ENCODE assay signal across 7 cellular contexts in the genomic region with DNA sequence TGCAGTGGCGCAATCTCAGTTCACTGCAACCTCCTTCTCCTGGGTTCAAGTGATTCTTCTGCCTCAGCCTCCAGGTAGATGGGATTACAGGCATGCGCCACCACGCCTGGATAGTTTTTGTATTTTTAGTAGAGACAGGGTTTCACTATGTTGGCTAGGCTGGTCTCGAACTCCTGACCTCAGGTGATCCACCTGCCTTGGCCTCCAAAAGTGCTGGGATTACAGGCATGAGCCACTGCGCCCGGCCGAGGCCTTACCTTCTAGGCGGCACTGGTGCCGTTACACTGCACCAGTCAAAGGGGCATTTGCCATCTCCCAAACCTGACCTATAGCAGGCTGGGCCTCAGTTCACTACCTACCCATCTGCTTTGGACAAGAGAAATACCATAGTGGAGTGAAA. TPM values are rescaled to one million over a fixed set of nuclear protein-coding genes. Genes with fewer than 3 reads are reported as not detected.
A peak's percentile ranks its signal among the peaks of the same experiment; 100 is the strongest.
DNase-seq lines count a peak whose midpoint lies in the region; ATAC-seq and TF ChIP-seq lines count a peak whose summit lies in the region.
"Not testable (repeated sequence)": the region's sequence is repeated elsewhere in the genome, so short reads cannot be mapped to it uniquely, and the experiment has no call there.

No MANE protein-coding gene starts in this region.

- not testable (repeated sequence) for H3K9me2 ChIP-seq in hepatocyte (replicated peaks; ENCODE audit: insufficient read depth)

- DNase-seq in CD4-positive, alpha-beta memory T cell; body of pancreas; epithelial cell of prostate (ENCODE audit: low read depth, low spot score); hepatocyte (ENCODE audit: low spot score); prostate gland (ENCODE audit: low spot score); tibial nerve (ENCODE audit: low spot score in 2 of 2): not testable (repeated sequence)
- DNase-seq in Peyer's patch = peak in 1 of 3 donors; percentile 38

- not testable (repeated sequence) for H3K27ac ChIP-seq in CD4-positive, alpha-beta memory T cell (ENCODE audit: low read depth, low read length)
- H3K27ac ChIP-seq in Peyer's patch (peak overlapping the region in 3 of 4 donors; percentile 44 to 84 (median 75)), body of pancreas (peak overlapping the region; percentile 35 to 80 (median 71)), epithelial cell of prostate (peak overlapping the region; percentile 35), hepatocyte (peak overlapping the region; percentile 77), prostate gland (peak overlapping the region; percentile 41 to 61), tibial nerve (peak overlapping the region; percentile 40 to 99 (median 58))

- WGBS in body of pancreas, 2 donors = 96 to 97% methylated on average over 3 to 7 of the region's 9 CpGs
- 95% methylated on average over 9 of the region's 9 CpGs for WGBS in hepatocyte (ENCODE audit: low lambda C conversion rate, missing lambda C conversion rate)
- WGBS in prostate gland = 90% methylated on average over 9 of the region's 9 CpGs
- 93 to 100% methylated on average over 9 of the region's 9 CpGs for WGBS in tibial nerve, 2 donors

- not testable (repeated sequence) for H3K36me3 ChIP-seq in CD4-positive, alpha-beta memory T cell (ENCODE audit: insufficient read depth, low read length); Peyer's patch; body of pancreas (replicated peaks in 1 of 2; ENCODE audit: insufficient read depth in 1 of 2, low read depth in 2 of 2); hepatocyte (replicated peaks; ENCODE audit: insufficient read depth, low read depth); prostate gland; tibial nerve

- peaks cover 39% of the 10 kb centered on the region for H3K4me1 ChIP-seq in CD4-positive, alpha-beta memory T cell (ENCODE audit: insufficient read depth, low read length)
- peaks cover 0 to 31% (median 5%) of the 10 kb centered on the region in 4 donors for H3K4me1 ChIP-seq in Peyer's patch
- peaks cover 53% of the 10 kb centered on the region for H3K4me1 ChIP-seq in body of pancreas
- peaks cover 50% of the 10 kb centered on the region for H3K4me1 ChIP-seq in hepatocyte (ENCODE audit: insufficient read depth)
- H3K4me1 ChIP-seq in prostate gland (replicated peaks) = not testable (repeated sequence)
- H3K4me1 ChIP-seq in tibial nerve = peaks cover 0 to 45% (median 9%) of the 10 kb centered on the region in 4 donors

- not testable (repeated sequence) for H3K27me3 ChIP-seq in CD4-positive, alpha-beta memory T cell (ENCODE audit: insufficient read depth, low read length); Peyer's patch; body of pancreas; hepatocyte; prostate gland (replicated peaks; ENCODE audit: insufficient read depth); tibial nerve

- H3K4me3 ChIP-seq in CD4-positive, alpha-beta memory T cell (ENCODE audit: low read length in 2 of 2); Peyer's patch; body of pancreas; hepatocyte; prostate gland; tibial nerve: not testable (repeated sequence)

- not testable (repeated sequence) for TF ChIP-seq EP300 in tibial nerve (IDR thresholded peaks at IDR 0.05)

- ATAC-seq in body of pancreas = not testable (repeated sequence)

- H3K4me1 Mint-ChIP-seq in CD4-positive, alpha-beta memory T cell = peaks cover 24 to 58% (median 40%) of the 10 kb centered on the region in 4 donors

- not testable (repeated sequence) for H2AFZ ChIP-seq in hepatocyte

- not testable (repeated sequence) for H4K20me1 ChIP-seq in hepatocyte (ENCODE audit: insufficient read depth, poor library complexity, severe bottlenecking)

- not testable (repeated sequence) for H3K9me3 Mint-ChIP-seq in CD4-positive, alpha-beta memory T cell

- TF ChIP-seq CTCF in Peyer's patch (IDR thresholded peaks at IDR 0.05); body of pancreas (IDR thresholded peaks at IDR 0.05); hepatocyte (IDR thresholded peaks at IDR 0.05; ENCODE audit: poor library complexity); prostate gland (IDR thresholded peaks at IDR 0.05); tibial nerve (IDR thresholded peaks at IDR 0.05): not testable (repeated sequence)

- not testable (repeated sequence) for TF ChIP-seq POLR2A in Peyer's patch (IDR thresholded peaks at IDR 0.05); body of pancreas (IDR thresholded peaks at IDR 0.05); prostate gland (IDR thresholded peaks at IDR 0.05); tibial nerve (IDR thresholded peaks at IDR 0.05)

- not testable (repeated sequence) for H3K4me2 ChIP-seq in hepatocyte

- H3K27me3 Mint-ChIP-seq in CD4-positive, alpha-beta memory T cell = not testable (repeated sequence)

- not testable (repeated sequence) for H3K9me3 ChIP-seq in CD4-positive, alpha-beta memory T cell (ENCODE audit: control insufficient read depth in 1 of 2, low read length in 2 of 2); Peyer's patch; body of pancreas; hepatocyte (ENCODE audit: low read depth); prostate gland; tibial nerve

- POLR2A ChIA-PET in CD4-positive, alpha-beta memory T cell (lab: Charles Lee; ENCODE audit: partially characterized antibody) = interaction anchor here (1.2 to 20.8 kb wide), 4 partner anchors 8 to 57 kb away, joined by 7 to 1740 read pairs (median 22); no protein-coding TSS in a partner anchor

- intact Hi-C loops in CD4-positive, alpha-beta memory T cell (cut with micrococcal nuclease); body of pancreas (cut with DNase I); prostate gland (cut with DNase I): not testable (repeated sequence)

- H3K36me3 Mint-ChIP-seq in CD4-positive, alpha-beta memory T cell = not testable (repeated sequence)

- H3K79me2 ChIP-seq in hepatocyte = not testable (repeated sequence)

- H3K4me3 Mint-ChIP-seq in CD4-positive, alpha-beta memory T cell = not testable (repeated sequence)

- H3K27ac Mint-ChIP-seq in CD4-positive, alpha-beta memory T cell = peak overlapping the region in 4 of 7 donors; percentile 21 to 83 (median 37)

- CTCF ChIA-PET in CD4-positive, alpha-beta memory T cell (lab: Charles Lee; ENCODE audit: partially characterized antibody) = interaction anchor here (1.0 to 2.1 kb wide), 4 partner anchors 10 to 29 kb away, joined by 3 to 6 read pairs (median 4); no protein-coding TSS in a partner anchor

RNA-seq across cellular contexts. Expression of a gene that starts 57.3 kb away (rescaled TPM):
- total RNA-seq in CD4-positive, alpha-beta memory T cell = 10 to 100 TPM; 56.1 to 61.3 TPM
- 10 to 100 TPM; 53.4 to 61.9 TPM for polyA plus RNA-seq in CD4-positive, alpha-beta memory T cell
- total RNA-seq in Peyer's patch = 10 to 100 TPM in 2 of 4 donors, 1 to 10 TPM in 2; 2.6 to 43.7 (median 9.3) TPM
- total RNA-seq in body of pancreas = 10 to 100 TPM in 1 of 2 donors, 1 to 10 TPM in 1; 6.5 to 18.1 TPM
- 59.2 and 68.4 TPM in 2 replicates for total RNA-seq in hepatocyte
- 38.7 and 41.1 TPM in 2 replicates for polyA plus RNA-seq in hepatocyte
- 10 to 100 TPM; 37.5 to 37.6 TPM for total RNA-seq in prostate gland
- total RNA-seq in tibial nerve = 10 to 100 TPM; 19.0 to 33.3 (median 28.9) TPM
